ENCODE assay signal across 15 cellular contexts in the genomic region with DNA sequence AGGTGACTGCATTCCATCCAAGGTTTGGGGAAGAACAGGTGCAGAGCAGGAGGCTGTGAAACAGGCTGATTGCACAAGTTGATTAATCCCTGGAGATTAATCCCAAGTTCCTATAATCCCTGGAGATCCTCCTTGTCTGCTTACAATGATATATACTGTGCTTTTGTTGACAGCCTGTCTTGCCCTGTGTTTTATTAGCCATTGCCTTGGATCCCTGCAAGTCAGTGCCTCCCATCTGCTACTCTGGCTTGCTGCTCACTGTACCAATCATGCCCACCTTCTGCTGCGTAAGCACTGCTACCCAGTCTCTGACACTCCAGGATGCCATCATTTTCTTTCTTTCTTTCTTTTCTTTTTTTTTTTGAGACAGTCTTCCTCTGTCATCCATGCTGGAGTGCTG. TPM values are rescaled to one million over a fixed set of nuclear protein-coding genes. Genes with fewer than 3 reads are reported as not detected.
DNase-seq lines count a peak whose midpoint lies in the region; TF ChIP-seq lines count a peak whose summit lies in the region.
"Had no signal": no experiment of that assay in that cellular context is flagged by ENCODE, and none has a peak within 500 bp of the region (broad histone marks: within the 10 kb centered on the region; RNA-seq: fewer than 3 reads in every experiment).

No MANE protein-coding gene starts in this region.

- no peaks in the 10 kb centered on the region for H3K4me1 ChIP-seq in Karpas-422 (ENCODE audit: low read length)
- H3K4me1 ChIP-seq: BLaER1, Caco-2, HAP-1 had no signal

- peak; percentile 65 for DNase-seq in DMS 273 (lab: John Stamatoyannopoulos, UW; ENCODE audit: unreplicated experiment)
- no peak for DNase-seq in DMS 273 treated with DMSO at 0.1 percent for 48 hours (lab: John Stamatoyannopoulos, UW)
- DNase-seq in Karpas-422 = peak; percentile 35
- DNase-seq in WERI-Rb-1 = peak; percentile 79
- DNase-seq in SIG-M5 treated with dmso at 0.1 percent for 504 hours (lab: John Stamatoyannopoulos, UW; ENCODE audit: unreplicated experiment) = no peak
- no peak for DNase-seq in NCI-H2196 treated with DMSO at 0.1 percent for 48 hours (lab: John Stamatoyannopoulos, UW; ENCODE audit: unreplicated experiment)
- no peak for DNase-seq in effector CD8-positive, alpha-beta T cell (lab: John Stamatoyannopoulos, UW)
- DNase-seq: Caco-2; CD8-positive, alpha-beta memory T cell; DMS153; DMS79 treated with DMSO at 0.1 percent for 48 hours; EL had no signal

- no peaks in the 10 kb centered on the region for H4K20me1 ChIP-seq in Karpas-422 (ENCODE audit: insufficient read depth, low read depth, low read length)
- H4K20me1 ChIP-seq: BLaER1 had no signal

- no peak for TF ChIP-seq CTCF in WERI-Rb-1 (IDR thresholded peaks at IDR 0.05; ENCODE audit: low read depth, low read length)

- H3K9me2 ChIP-seq in Karpas-422 (replicated peaks; ENCODE audit: insufficient read depth, low read length) = no peaks in the 10 kb centered on the region

- no peaks in the 10 kb centered on the region for H3K27me3 ChIP-seq in Karpas-422 (ENCODE audit: low read length)
- no peaks in the 10 kb centered on the region for H3K27me3 ChIP-seq in WERI-Rb-1 (ENCODE audit: insufficient read depth, low read depth, severe bottlenecking)
- H3K27me3 ChIP-seq: BLaER1 had no signal

- H3K9me3 ChIP-seq in Karpas-422 (ENCODE audit: low read length) (no peaks in the 10 kb centered on the region), WERI-Rb-1 (ENCODE audit: severe bottlenecking) (no peaks in the 10 kb centered on the region)
- H3K9me3 ChIP-seq: BLaER1, Caco-2, HAP-1 had no signal

- H3K9ac ChIP-seq in Karpas-422 (ENCODE audit: low read length) = no peak overlapping the region
- H3K9ac ChIP-seq: BLaER1 had no signal

- H3K4me3 ChIP-seq in Karpas-422 (ENCODE audit: low read length) (no peak overlapping the region), WERI-Rb-1 (ENCODE audit: low read depth, low read length) (no peak overlapping the region)
- H3K4me3 ChIP-seq: BLaER1, HAP-1 had no signal

- no peak overlapping the region for H2AFZ ChIP-seq in Karpas-422 (ENCODE audit: low read length)

- no peak overlapping the region for H3K4me2 ChIP-seq in Karpas-422 (ENCODE audit: low read depth, low read length, poor library complexity, severe bottlenecking)
- H3K4me2 ChIP-seq: BLaER1 had no signal

- H3K79me2 ChIP-seq in Karpas-422 (ENCODE audit: low read length) = no peaks in the 10 kb centered on the region

- H3K36me3 ChIP-seq in Karpas-422 (ENCODE audit: insufficient read depth, low read length) = no peaks in the 10 kb centered on the region
- H3K36me3 ChIP-seq in WERI-Rb-1 = no peaks in the 10 kb centered on the region
- H3K36me3 ChIP-seq: BLaER1, HAP-1 had no signal

- H3K27ac ChIP-seq in Karpas-422 (ENCODE audit: low read length) (no peak overlapping the region), WERI-Rb-1 (no peak overlapping the region)
- H3K27ac ChIP-seq: 22Rv1, BLaER1 had no signal

RNA-seq across cellular contexts. Expression of a gene that starts 8.2 kb away (rescaled TPM):
- total RNA-seq in Karpas-422 (2014; rRNA removed; shearing (Covaris generic); ENCODE audit: low replicate concordance) = 6.8 and 10.2 TPM in 2 replicates

RNA-seq across cellular contexts. Expression of a gene that starts 37.6 kb away (rescaled TPM):
- 258 and 273 TPM in 2 replicates for total RNA-seq in Karpas-422 (2014; rRNA removed; shearing (Covaris generic); ENCODE audit: low replicate concordance)

Comparison
In these comparisons a context has a peak if more than half of its experiments do, and no peak if none do; other contexts are left out.
1. DNase-seq: peak in DMS 273 (single experiment), Karpas-422 (single experiment) and WERI-Rb-1 (single experiment); none in DMS 273 treated with DMSO at 0.1 percent for 48 hours (single experiment), SIG-M5 treated with dmso at 0.1 percent for 504 hours (single experiment), NCI-H2196 treated with DMSO at 0.1 percent for 48 hours (single experiment) and effector CD8-positive, alpha-beta T cell (single experiment).